Comparison of ENCODE assay signal across 11 cellular contexts in genomic region chr20:32580970-32581838, GRCh38. TPM values are rescaled to one million over a fixed set of nuclear protein-coding genes. Genes with fewer than 3 reads are reported as not detected.
A peak's percentile ranks its signal among the peaks of the same experiment; 100 is the strongest.
DNase-seq lines count a peak whose midpoint lies in the region; ATAC-seq and TF ChIP-seq lines count a peak whose summit lies in the region.
"Had no signal": no experiment of that assay in that cellular context is flagged by ENCODE, and none has a peak within 500 bp of the region (broad histone marks: within the 10 kb centered on the region; RNA-seq: fewer than 3 reads in every experiment).

No MANE protein-coding gene starts in this region.

- peak overlapping the region in 4 of 5 experiments; percentile 53 to 90 (median 72) for H3K27ac Mint-ChIP-seq in brain

- H3K4ac ChIP-seq in neuronal stem cell (ENCODE audit: low read length), result no peak overlapping the region

- peak overlapping the region; percentile 28 for H2AFZ ChIP-seq in neuronal stem cell (ENCODE audit: low read length)

- peaks cover 0 to 11% (median 9%) of the 10 kb centered on the region in 3 experiments for H3K27me3 ChIP-seq in neuronal stem cell (ENCODE audit: control insufficient read depth in 3 of 3, insufficient read depth in 3 of 3, low read depth in 1 of 3, low read length in 3 of 3)
- H3K27me3 ChIP-seq: ovary had no signal

- CTCF ChIA-PET in HEK293T (lab: Yijun Ruan, JAX), result no interaction called here

- H2BK15ac ChIP-seq in neuronal stem cell (ENCODE audit: low read length), result peak overlapping the region; percentile 60

- H3K36me3 ChIP-seq in neuronal stem cell (replicated peaks in 1 of 2; ENCODE audit: control insufficient read depth in 2 of 2, insufficient read depth in 2 of 2, low read length in 2 of 2), result no peaks in the 10 kb centered on the region
- H3K36me3 ChIP-seq: ovary had no signal

- H3K9me3 Mint-ChIP-seq in brain, result peaks cover 0 to 3% (median 0%) of the 10 kb centered on the region in 5 experiments

- POLR2A ChIA-PET in HEK293T (lab: Yijun Ruan, JAX), result no interaction called here

- ATAC-seq in GM21576 (IDR thresholded peaks at IDR 0.05; ENCODE audit: unreplicated experiment) (no peak), GM21515 (IDR thresholded peaks at IDR 0.05; ENCODE audit: unreplicated experiment) (no peak)

- H2BK12ac ChIP-seq in neuronal stem cell (ENCODE audit: low read length), result peak overlapping the region; percentile 60

- H3K4me3 ChIP-seq in neuronal stem cell (ENCODE audit: low read length in 2 of 2), result no peak overlapping the region
- H3K4me3 ChIP-seq: ovary had no signal

- H2BK5ac ChIP-seq in neuronal stem cell (ENCODE audit: low read length), result peak overlapping the region; percentile 77

- no CpG with 5 or more reads among the region's 19 CpGs for WGBS in neuronal stem cell (ENCODE audit: extremely low coverage in 2 of 2, insufficient read length in 2 of 2, insufficient replicate concordance in 1 of 2), 2 donors

- peak; percentile 24 for DNase-seq in DMS53 (lab: John Stamatoyannopoulos, UW)
- no peak for DNase-seq in DMS53 treated with DMSO at 0.1 percent for 48 hours (lab: John Stamatoyannopoulos, UW; ENCODE audit: unreplicated experiment)
- DNase-seq in NCI-H82 treated with DMSO at 0.1 percent for 48 hours (lab: John Stamatoyannopoulos, UW; ENCODE audit: unreplicated experiment), result peak; percentile 70
- DNase-seq in neuronal stem cell (ENCODE audit: low spot score), result no peak
- DNase-seq in HEK293T (ENCODE audit: extremely low spot score), result no peak
- DNase-seq: 8988T, foreskin melanocyte, ovary had no signal

- no peak overlapping the region for H3K4me2 ChIP-seq in neuronal stem cell (ENCODE audit: insufficient read depth, low read length, poor library complexity, severe bottlenecking)

- H3K27ac ChIP-seq in neuronal stem cell (replicated peaks; ENCODE audit: low read length), result peak overlapping the region; percentile 13
- H3K27ac ChIP-seq: ovary had no signal

- H2BK120ac ChIP-seq in neuronal stem cell (ENCODE audit: low read depth, low read length), result no peak overlapping the region

- H3K27me3 Mint-ChIP-seq in brain, result peaks cover 8% of the 10 kb centered on the region

- peaks cover 21 to 28% of the 10 kb centered on the region in 2 donors for H3K4me1 ChIP-seq in neuronal stem cell (ENCODE audit: control insufficient read depth in 2 of 2, insufficient read depth in 1 of 2, low read depth in 1 of 2, low read length in 2 of 2)

- H3K9me3 ChIP-seq in neuronal stem cell (replicated peaks in 1 of 2; ENCODE audit: control insufficient read depth in 2 of 2, insufficient read depth in 1 of 2, low read depth in 1 of 2, low read length in 2 of 2), result no peaks in the 10 kb centered on the region
- H3K9me3 ChIP-seq: ovary had no signal

- H4K91ac ChIP-seq in neuronal stem cell (ENCODE audit: low read depth, low read length, poor library complexity), result no peak overlapping the region

- H3K23ac ChIP-seq in neuronal stem cell (ENCODE audit: low read depth, low read length, poor library complexity), result no peak overlapping the region

- H3K4me1 Mint-ChIP-seq in brain, result peaks cover 57% of the 10 kb centered on the region

- no peak overlapping the region for H3K14ac ChIP-seq in neuronal stem cell (ENCODE audit: low read length)

- no peaks in the 10 kb centered on the region for H3K36me3 Mint-ChIP-seq in brain

- peak overlapping the region; percentile 86 for H2AK5ac ChIP-seq in neuronal stem cell (ENCODE audit: low read depth, low read length)

- no peak overlapping the region for H4K8ac ChIP-seq in neuronal stem cell (ENCODE audit: low read depth, low read length)

- peak overlapping the region; percentile 82 for H3K18ac ChIP-seq in neuronal stem cell (ENCODE audit: low read length)

- peak overlapping the region; percentile 64 to 82 (median 80) for H3K4me3 Mint-ChIP-seq in brain

- no peaks in the 10 kb centered on the region for H3K79me1 ChIP-seq in neuronal stem cell (ENCODE audit: low read depth, low read length)

- no peak for TF ChIP-seq CTCF in brain (conservative IDR thresholded peaks at IDR 0.05)

- H3K9ac ChIP-seq in neuronal stem cell (ENCODE audit: low read depth, low read length, poor library complexity), result no peak overlapping the region

TF ChIP-seq in HEK293T, 16 proteins besides CTCF, POLR2A, EP300 and RAD21:
- TF ChIP-seq FOXM1 (IDR thresholded peaks at IDR 0.05; ENCODE audit: borderline replicate concordance) (no peak), CTBP1 (IDR thresholded peaks at IDR 0.05; ENCODE audit: borderline replicate concordance) (no peak), ELF4 (IDR thresholded peaks at IDR 0.05) (no peak)

RNA-seq across cellular contexts. Expression of gene NOL4L, which starts 3.9 kb away (rescaled TPM):
- 36.1 TPM for polyA plus RNA-seq in brain (ENCODE audit: insufficient read depth, low read depth, low replicate concordance)
- polyA plus RNA-seq in neuronal stem cell (2013, experiment 1 of 2), result 27.2 TPM
- polyA plus RNA-seq in neuronal stem cell (2013, experiment 2 of 2), result 27.3 TPM

Comparison
In these comparisons a context has a peak if more than half of its experiments do, and no peak if none do; other contexts are left out.
1. DNase-seq: peak in DMS53 (single experiment) and NCI-H82 treated with DMSO at 0.1 percent for 48 hours (single experiment); none in DMS53 treated with DMSO at 0.1 percent for 48 hours (single experiment), neuronal stem cell (single experiment) and HEK293T (single experiment).